21 cellular contexts compared by ENCODE assay signal in genomic region chr2:221551864-221552263, GRCh38. TPM values are rescaled to one million over a fixed set of nuclear protein-coding genes. Genes with fewer than 3 reads are reported as not detected.
DNase-seq lines count a peak whose midpoint lies in the region; ATAC-seq and TF ChIP-seq lines count a peak whose summit lies in the region.
"Had no signal": no experiment of that assay in that cellular context is flagged by ENCODE, and none has a peak within 500 bp of the region (broad histone marks: within the 10 kb centered on the region; RNA-seq: fewer than 3 reads in every experiment).

No MANE protein-coding gene starts in this region.

- TF ChIP-seq CTCF in WTC11 (IDR thresholded peaks at IDR 0.05): no peak

- H3K4me3 Mint-ChIP-seq in WTC11: peak overlapping the region; percentile 20
- no peak overlapping the region for H3K4me3 Mint-ChIP-seq in naive thymus-derived CD8-positive, alpha-beta T cell
- H3K4me3 Mint-ChIP-seq: activated naive CD4-positive, alpha-beta T cell treated with anti-CD3 and anti-CD28 coated beads for 36 hours; central memory CD8-positive, alpha-beta T cell; natural killer cell had no signal

- H3K27ac Mint-ChIP-seq in WTC11: no peak overlapping the region
- H3K27ac Mint-ChIP-seq in naive thymus-derived CD8-positive, alpha-beta T cell: peak overlapping the region in 1 of 10 donors; percentile 26
- H3K27ac Mint-ChIP-seq: activated naive CD4-positive, alpha-beta T cell treated with anti-CD3 and anti-CD28 coated beads for 36 hours had no signal

- peaks cover 7% of the 10 kb centered on the region for H3K9me3 Mint-ChIP-seq in WTC11
- H3K9me3 Mint-ChIP-seq in naive thymus-derived CD8-positive, alpha-beta T cell: no peaks in the 10 kb centered on the region
- H3K9me3 Mint-ChIP-seq: activated naive CD4-positive, alpha-beta T cell treated with anti-CD3 and anti-CD28 coated beads for 36 hours; central memory CD8-positive, alpha-beta T cell; natural killer cell had no signal

- ATAC-seq in GM19395 (IDR thresholded peaks at IDR 0.05; ENCODE audit: unreplicated experiment) (peak; percentile 38), HG02981 (IDR thresholded peaks at IDR 0.05; ENCODE audit: unreplicated experiment) (peak; percentile 40), WTC11 (no peak)
- no peak for ATAC-seq in naive thymus-derived CD8-positive, alpha-beta T cell
- ATAC-seq: gastrocnemius medialis, natural killer cell had no signal

- CTCF ChIA-PET in WTC11 (lab: Charles Lee): no interaction called here

- no peak for DNase-seq in WTC11 (ENCODE audit: low spot score)
- DNase-seq in retina: peak; percentile 13
- no peak for DNase-seq in NCI-H1436 (lab: John Stamatoyannopoulos, UW)
- no peak for DNase-seq in activated naive CD4-positive, alpha-beta T cell treated with anti-CD3 and anti-CD28 coated beads, Interleukin-2, amount 50 U/mL, for 16 hours
- no peak for DNase-seq in activated effector memory CD4-positive, alpha-beta T cell treated with Interleukin-2 at 50 U/mL for 16 hours
- DNase-seq in naive thymus-derived CD8-positive, alpha-beta T cell: no peak
- DNase-seq: activated naive CD4-positive, alpha-beta T cell treated with anti-CD3 and anti-CD28 coated beads for 36 hours; BE2C; Calu3; EL; erythroblast; gastrocnemius medialis; left cardiac atrium; natural killer cell; NCI-H2171; NCI-H748 treated with DMSO at 0.1 percent for 48 hours; SIG-M5; spleen had no signal

- POLR2A ChIA-PET in WTC11 (lab: Charles Lee): no interaction called here
- POLR2A ChIA-PET in naive thymus-derived CD8-positive, alpha-beta T cell (lab: Charles Lee): no interaction called here

- peaks cover 4% of the 10 kb centered on the region; the same call in 1 of the 2 replicates for H3K36me3 Mint-ChIP-seq in WTC11
- H3K36me3 Mint-ChIP-seq in naive thymus-derived CD8-positive, alpha-beta T cell: no peaks in the 10 kb centered on the region
- H3K36me3 Mint-ChIP-seq: natural killer cell had no signal

- peaks cover 53% of the 10 kb centered on the region for H3K4me1 Mint-ChIP-seq in WTC11
- H3K4me1 Mint-ChIP-seq in naive thymus-derived CD8-positive, alpha-beta T cell: peaks cover 0 to 34% (median 1%) of the 10 kb centered on the region in 4 donors

- H3K27me3 Mint-ChIP-seq in WTC11 (ENCODE audit: low read depth): peaks cover 6% of the 10 kb centered on the region; the same call in 1 of the 2 replicates
- peaks cover 0 to 9% (median 1%) of the 10 kb centered on the region in 5 donors for H3K27me3 Mint-ChIP-seq in naive thymus-derived CD8-positive, alpha-beta T cell
- H3K27me3 Mint-ChIP-seq: central memory CD8-positive, alpha-beta T cell had no signal

TF ChIP-seq in WTC11, 78 proteins besides CTCF, POLR2A, EP300 and RAD21 (continues in another document):
- TF ChIP-seq AFF4 (CRISPR knock-in tag; IDR thresholded peaks at IDR 0.05; ENCODE audit: borderline replicate concordance) (no peak), SP1 (CRISPR knock-in tag; conservative IDR thresholded peaks at IDR 0.05) (no peak), EMX1 (CRISPR knock-in tag; IDR thresholded peaks at IDR 0.05) (no peak), SMAD3 (CRISPR knock-in tag; IDR thresholded peaks at IDR 0.05; ENCODE audit: borderline replicate concordance) (no peak), FOXJ3 (CRISPR knock-in tag; IDR thresholded peaks at IDR 0.05; ENCODE audit: borderline replicate concordance) (no peak), FOXP1 (CRISPR knock-in tag; IDR thresholded peaks at IDR 0.05; ENCODE audit: borderline replicate concordance) (no peak), SOX15 (CRISPR knock-in tag; IDR thresholded peaks at IDR 0.05) (no peak), ZMAT4 (CRISPR knock-in tag; IDR thresholded peaks at IDR 0.05) (no peak), NR1H2 (CRISPR knock-in tag; IDR thresholded peaks at IDR 0.05) (no peak), IRF2 (CRISPR knock-in tag; IDR thresholded peaks at IDR 0.05; ENCODE audit: borderline replicate concordance, low read depth) (no peak), ZNF281 (CRISPR knock-in tag; IDR thresholded peaks at IDR 0.05) (no peak), ZNF121 (CRISPR knock-in tag; IDR thresholded peaks at IDR 0.05) (no peak), ZNF219 (CRISPR knock-in tag; IDR thresholded peaks at IDR 0.05; ENCODE audit: borderline replicate concordance) (no peak), ATF3 (CRISPR knock-in tag; conservative IDR thresholded peaks at IDR 0.05) (no peak), MLX (CRISPR knock-in tag; IDR thresholded peaks at IDR 0.05) (no peak), NFATC4 (CRISPR knock-in tag; IDR thresholded peaks at IDR 0.05) (no peak), CREB1 (CRISPR knock-in tag; IDR thresholded peaks at IDR 0.05) (no peak)

RNA-seq across cellular contexts. Expression of gene EPHA4, which starts 20.2 kb away (rescaled TPM):
- total RNA-seq in WTC11 (2021): 6.7 to 11.0 TPM (median 6.8 TPM) in 3 replicates
- 1 to 10 TPM; 8.2 to 9.7 TPM for total RNA-seq in naive thymus-derived CD8-positive, alpha-beta T cell
- 1 to 10 TPM in 1 of 3 donors, under 1 TPM in 2; 0.41 to 4.5 (median 0.46) TPM for polyA plus RNA-seq in naive thymus-derived CD8-positive, alpha-beta T cell

Comparison
In these comparisons a context has a peak if more than half of its experiments do, and no peak if none do; other contexts are left out.
1. ATAC-seq: peak in GM19395 (single experiment) and HG02981 (single experiment); none in WTC11 (single experiment) and naive thymus-derived CD8-positive, alpha-beta T cell (0 of 2).